In genomic region chr15:85771781-85772445, GRCh38 we compare ENCODE assay signal across 14 cellular contexts. TPM values are rescaled to one million over a fixed set of nuclear protein-coding genes. Genes with fewer than 3 reads are reported as not detected.
DNase-seq lines count a peak whose midpoint lies in the region; ATAC-seq, FAIRE-seq and TF ChIP-seq lines count a peak whose summit lies in the region.
"Had no signal": no experiment of that assay in that cellular context is flagged by ENCODE, and none has a peak within 500 bp of the region (broad histone marks: within the 10 kb centered on the region; RNA-seq: fewer than 3 reads in every experiment).

No MANE protein-coding gene starts in this region.

- TF ChIP-seq CTCF in astrocyte (IDR thresholded peaks at IDR 0.05; ENCODE audit: insufficient read depth, low read depth, low read length) (no peak), heart left ventricle (IDR thresholded peaks at IDR 0.05) (no peak)

- peak overlapping the region; percentile 9 for H3K27ac Mint-ChIP-seq in astrocyte (ENCODE audit: unreplicated experiment)

- H2BK5ac ChIP-seq in trophoblast cell (ENCODE audit: low read depth, low read length, poor library complexity), result no peak overlapping the region

- H3K9me3 ChIP-seq in astrocyte (ENCODE audit: insufficient read depth, low read depth, low read length) (no peaks in the 10 kb centered on the region), heart left ventricle (no peaks in the 10 kb centered on the region), trophoblast cell (ENCODE audit: insufficient read depth, low read depth, low read length) (peaks cover 2% of the 10 kb centered on the region)
- H3K9me3 ChIP-seq: BE2C, neutrophil, SJCRH30 had no signal

- H3K27me3 ChIP-seq in astrocyte (ENCODE audit: insufficient read depth, low read length) (no peaks in the 10 kb centered on the region), heart left ventricle (no peaks in the 10 kb centered on the region), trophoblast cell (ENCODE audit: insufficient read depth, low read length) (no peaks in the 10 kb centered on the region)
- H3K27me3 ChIP-seq: BE2C, SJCRH30 had no signal

- H3K14ac ChIP-seq in trophoblast cell (ENCODE audit: low read length), result no peak overlapping the region

- no peak overlapping the region for H4K8ac ChIP-seq in trophoblast cell (ENCODE audit: low read depth, low read length)

- peak; percentile 4 to 52 (median 26) for ATAC-seq in heart left ventricle

- H3K4me2 ChIP-seq in astrocyte (ENCODE audit: low read length), result no peak overlapping the region
- H3K4me2 ChIP-seq in trophoblast cell (ENCODE audit: low read length), result no peak overlapping the region

- no peaks in the 10 kb centered on the region for H3K79me1 ChIP-seq in trophoblast cell (ENCODE audit: low read length)

- H2AFZ ChIP-seq in astrocyte (ENCODE audit: low read depth, low read length) (no peak overlapping the region), trophoblast cell (ENCODE audit: insufficient read depth, low read length, poor library complexity) (peak overlapping the region; percentile 47)

- no peak overlapping the region for H3K4ac ChIP-seq in trophoblast cell (ENCODE audit: low read depth, low read length)

- intact Hi-C loops in heart left ventricle (cut with DNase I), result no loop called here

- H4K20me1 ChIP-seq in astrocyte (ENCODE audit: insufficient read depth, low read length), result peaks cover 84% of the 10 kb centered on the region

- H3K23ac ChIP-seq in trophoblast cell (ENCODE audit: low read length), result no peak overlapping the region

- no peak overlapping the region for H2BK120ac ChIP-seq in trophoblast cell (ENCODE audit: insufficient read depth, low read length, poor library complexity)

- H3K9me3 Mint-ChIP-seq in astrocyte (ENCODE audit: unreplicated experiment), result peaks cover 2% of the 10 kb centered on the region

- WGBS in heart left ventricle, 4 donors, result 38 to 50% (median 45%) methylated on average over 12 to 13 of the region's 13 CpGs
- no CpG with 5 or more reads among the region's 13 CpGs for WGBS in trophoblast cell (ENCODE audit: extremely low coverage, insufficient coverage, insufficient read length)

- H3K36me3 Mint-ChIP-seq in astrocyte (ENCODE audit: low read depth, unreplicated experiment), result peaks cover 15% of the 10 kb centered on the region

- H3K27me3 Mint-ChIP-seq in astrocyte (ENCODE audit: low read depth, unreplicated experiment), result no peaks in the 10 kb centered on the region

- no peak overlapping the region for H3K9ac ChIP-seq in astrocyte (ENCODE audit: low read length)
- H3K9ac ChIP-seq in trophoblast cell (ENCODE audit: low read length), result no peak overlapping the region

- no peak overlapping the region for H4K12ac ChIP-seq in trophoblast cell (ENCODE audit: low read depth, low read length)

- H3K79me2 ChIP-seq in astrocyte (ENCODE audit: insufficient read depth, low read length), result peaks cover 84% of the 10 kb centered on the region
- peaks cover 6% of the 10 kb centered on the region for H3K79me2 ChIP-seq in trophoblast cell (ENCODE audit: control insufficient read depth, insufficient read depth, low read length, poor library complexity)

- H2BK12ac ChIP-seq in trophoblast cell (ENCODE audit: low read length), result no peak overlapping the region

- no peaks in the 10 kb centered on the region for H3K36me3 ChIP-seq in astrocyte (ENCODE audit: insufficient read depth, low read length)
- no peaks in the 10 kb centered on the region for H3K36me3 ChIP-seq in heart left ventricle
- H3K36me3 ChIP-seq in trophoblast cell (ENCODE audit: control insufficient read depth in 1 of 2, insufficient read depth in 2 of 2, low read length in 2 of 2), result peaks cover 16 to 17% of the 10 kb centered on the region in 2 experiments
- H3K36me3 ChIP-seq: BE2C, neutrophil had no signal

- H3K4me1 ChIP-seq in astrocyte (ENCODE audit: insufficient read depth, low read length) (peaks cover 20% of the 10 kb centered on the region), heart left ventricle (peaks cover 0 to 35% (median 21%) of the 10 kb centered on the region in 12 donors), trophoblast cell (ENCODE audit: control insufficient read depth in 1 of 2, insufficient read depth in 2 of 2, low read length in 2 of 2) (peaks cover 4 to 10% of the 10 kb centered on the region in 2 experiments)
- H3K4me1 ChIP-seq: BE2C, SJCRH30 had no signal

- no peak overlapping the region for H3K18ac ChIP-seq in trophoblast cell (ENCODE audit: low read length)

- no peak overlapping the region for H3K4me3 Mint-ChIP-seq in astrocyte (ENCODE audit: unreplicated experiment)

- no peak for FAIRE-seq in astrocyte (lab: Jason Lieb, UNC)

- no peak overlapping the region for H2AK5ac ChIP-seq in trophoblast cell (ENCODE audit: low read length)

- peaks cover 8% of the 10 kb centered on the region for H3K4me1 Mint-ChIP-seq in astrocyte (ENCODE audit: low read depth, unreplicated experiment)

- H4K91ac ChIP-seq in trophoblast cell (ENCODE audit: low read depth, low read length), result no peak overlapping the region

- DNase-seq in AG08396 (ENCODE audit: low spot score) (peak; percentile 64), astrocyte (ENCODE audit: low read depth) (no peak), heart left ventricle (peak in 1 of 5 donors; percentile 67), trophoblast cell (no peak), erythroblast (lab: John Stamatoyannopoulos, UW) (no peak), DMS53 treated with DMSO at 0.1 percent for 48 hours (lab: John Stamatoyannopoulos, UW; ENCODE audit: unreplicated experiment) (no peak), NCI-H2227 treated with DMSO at 0.1 percent for 48 hours (lab: John Stamatoyannopoulos, UW) (no peak)
- DNase-seq in activated CD4-positive, alpha-beta T cell treated with anti-CD3 and anti-CD28 coated beads for 1 hour, result no peak
- DNase-seq: activated CD4-positive, CD25-positive, alpha-beta regulatory T cell treated with anti-CD3 and anti-CD28 coated beads, Interleukin-2, amount 50 U/mL, for 72 hours; activated effector memory CD4-positive, alpha-beta T cell treated with Interleukin-2 at 50 U/mL for 16 hours; BE2C; cortex of kidney; SJCRH30 had no signal

- no peak overlapping the region for H3K27ac ChIP-seq in astrocyte (ENCODE audit: low read depth, low read length)
- peak overlapping the region in 9 of 12 donors; percentile 27 to 73 (median 49) for H3K27ac ChIP-seq in heart left ventricle
- no peak overlapping the region for H3K27ac ChIP-seq in trophoblast cell (ENCODE audit: low read depth, low read length)
- H3K27ac ChIP-seq: neutrophil, SJCRH30 had no signal

- H3K4me3 ChIP-seq in astrocyte (ENCODE audit: insufficient read depth, low read depth, low read length), result no peak overlapping the region
- H3K4me3 ChIP-seq in heart left ventricle, result no peak overlapping the region
- H3K4me3 ChIP-seq in trophoblast cell (ENCODE audit: low read depth, low read length), result no peak overlapping the region
- H3K4me3 ChIP-seq: SJCRH30 had no signal

- TF ChIP-seq POLR2A in heart left ventricle (IDR thresholded peaks at IDR 0.05), result no peak
- no peak for TF ChIP-seq POLR2A in erythroblast (IDR thresholded peaks at IDR 0.05; ENCODE audit: low read length)

RNA-seq across cellular contexts. Expression of gene KLHL25, which starts 22.8 kb away (rescaled TPM):
- total RNA-seq in astrocyte (4.7 and 5.6 TPM in 2 replicates), heart left ventricle (1 to 10 TPM; 2.2 to 8.8 (median 4.3) TPM)
- polyA plus RNA-seq in heart left ventricle, result 10 to 100 TPM in 1 of 2 donors, 1 to 10 TPM in 1; 3.3 to 12.9 TPM
- polyA plus RNA-seq in trophoblast cell (2013), result 3.9 and 4.1 TPM in 2 replicates

Comparison
In these comparisons a context has a peak if more than half of its experiments do, and no peak if none do; other contexts are left out.
1. H3K27ac ChIP-seq: peak in heart left ventricle (9 of 12); none in astrocyte (single experiment) and trophoblast cell (single experiment).